Comparison of ENCODE assay signal across 9 cellular contexts in the genomic region with DNA sequence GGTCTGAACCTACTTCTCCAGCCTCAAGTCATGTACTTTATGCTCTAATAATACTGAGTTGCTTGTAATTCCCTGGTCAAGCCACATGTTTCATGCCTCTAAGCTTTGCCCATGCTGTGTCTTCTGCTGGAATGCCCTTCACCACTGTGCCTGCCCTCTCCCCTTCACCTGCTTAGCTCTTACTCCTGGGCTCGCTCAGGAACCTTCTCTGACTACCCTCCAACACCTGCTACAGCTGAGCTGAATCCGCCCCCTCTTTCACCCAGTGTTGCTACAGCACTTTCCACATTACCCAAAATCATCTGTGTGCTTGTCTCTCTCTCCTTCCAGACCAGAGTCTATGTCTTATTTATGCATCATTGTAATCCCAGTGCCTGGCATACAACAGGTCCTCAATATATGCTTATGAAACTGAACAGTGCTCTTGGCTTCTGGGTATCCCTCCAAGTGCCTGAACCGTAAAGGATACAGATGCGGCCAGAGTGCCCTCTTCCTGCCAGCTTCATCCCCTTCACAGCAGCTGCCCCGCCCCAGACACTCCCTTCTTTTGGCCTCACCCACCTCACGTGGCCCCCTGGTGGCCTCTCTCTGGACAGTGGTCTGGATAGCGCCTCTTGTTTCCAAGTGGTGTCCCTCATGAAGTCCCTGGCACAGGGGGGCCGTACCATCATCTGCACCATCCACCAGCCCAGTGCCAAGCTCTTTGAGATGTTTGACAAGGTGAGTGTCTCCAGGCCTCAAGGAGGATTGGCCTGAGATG. TPM values are rescaled to one million over a fixed set of nuclear protein-coding genes. Genes with fewer than 3 reads are reported as not detected.
DNase-seq lines count a peak whose midpoint lies in the region; ATAC-seq and TF ChIP-seq lines count a peak whose summit lies in the region.
"Had no signal": no experiment of that assay in that cellular context is flagged by ENCODE, and none has a peak within 500 bp of the region (broad histone marks: within the 10 kb centered on the region; RNA-seq: fewer than 3 reads in every experiment).

No MANE protein-coding gene starts in this region.

- H3K27ac Mint-ChIP-seq in Calu3 (ENCODE audit: unreplicated experiment), result no peak overlapping the region
- H3K27ac Mint-ChIP-seq in activated T-helper 1 cell treated with anti-CD3 and anti-CD28 coated beads, Interleukin-12 subunit alpha, Interleukin-12 subunit beta, Interleukin-2, Interleukin-4 antibody, amounts not matched to agents 30 ng/mL and 10 ng/mL and 1 ng/mL, durations not matched to agents 14 hours and 24 hours and 36 hours, result no peak overlapping the region
- H3K27ac Mint-ChIP-seq: activated T-helper 2 cell treated with anti-CD3 and anti-CD28 coated beads, Interferon-gamma antibody, Interleukin-2, Interleukin-4, amounts not matched to agents 10 μg/mL and 5 μg/mL and 100 μg/mL, durations not matched to agents 14 hours and 24 hours and 36 hours had no signal

- TF ChIP-seq CTCF in Calu3 (IDR thresholded peaks at IDR 0.05; ENCODE audit: unreplicated experiment), result no peak
- TF ChIP-seq CTCF in HFF-Myc (IDR thresholded peaks at IDR 0.05; ENCODE audit: low read depth, low read length, missing control alignments), result peak; percentile 47
- peak in 1 of 4 donors; percentile 11 for TF ChIP-seq CTCF in right lobe of liver (IDR thresholded peaks at IDR 0.05)
- no peak for TF ChIP-seq CTCF in GM10266 (IDR thresholded peaks at IDR 0.05; ENCODE audit: control insufficient read depth, insufficient read depth, low read depth, missing control alignments)

- no peak overlapping the region for H3K4me3 ChIP-seq in HFF-Myc (replicated peaks; ENCODE audit: low read depth, low read length)
- no peak overlapping the region for H3K4me3 ChIP-seq in right lobe of liver

- H3K4me1 Mint-ChIP-seq in Calu3 (ENCODE audit: low read depth, unreplicated experiment), result peaks cover 9% of the 10 kb centered on the region
- H3K4me1 Mint-ChIP-seq in activated T-helper 1 cell treated with anti-CD3 and anti-CD28 coated beads, Interleukin-12 subunit alpha, Interleukin-12 subunit beta, Interleukin-2, Interleukin-4 antibody, amounts not matched to agents 30 ng/mL and 10 ng/mL and 1 ng/mL, durations not matched to agents 14 hours and 24 hours and 36 hours (ENCODE audit: low read depth), result no peaks in the 10 kb centered on the region

- 33% methylated on average over 5 of the region's 8 CpGs for WGBS in right lobe of liver (ENCODE audit: insufficient coverage, low coverage, low lambda C conversion rate, missing lambda C conversion rate)

- BruUV-seq in Calu3 (replicated peaks; lab: Mats Ljungman, UMichigan), result no TSS peak

- DNase-seq in Calu3 (peak; percentile 34), HFF-Myc (ENCODE audit: extremely low read depth, low read depth) (no peak), right lobe of liver (no peak), GM10266 (ENCODE audit: extremely low spot score) (no peak)
- DNase-seq in activated T-helper 1 cell treated with anti-CD3 and anti-CD28 coated beads, Interleukin-12 subunit alpha, Interleukin-12 subunit beta, Interleukin-2, Interleukin-4 antibody, amounts not matched to agents 30 ng/mL and 10 ng/mL and 1 ng/mL, durations not matched to agents 14 hours and 24 hours and 36 hours (ENCODE audit: low spot score), result no peak

- no peaks in the 10 kb centered on the region for H3K4me1 ChIP-seq in right lobe of liver

- ATAC-seq in SK-N-SH treated with all-trans-retinoic acid at 6 μM for 48 hours (peak; percentile 74), right lobe of liver (peak in 3 of 4 donors; percentile 19 to 57 (median 55)), GM18505 (IDR thresholded peaks at IDR 0.05; ENCODE audit: unreplicated experiment) (no peak)

- no peak overlapping the region for H3K4me3 Mint-ChIP-seq in Calu3 (ENCODE audit: low read depth, unreplicated experiment)
- H3K4me3 Mint-ChIP-seq in activated T-helper 1 cell treated with anti-CD3 and anti-CD28 coated beads, Interleukin-12 subunit alpha, Interleukin-12 subunit beta, Interleukin-2, Interleukin-4 antibody, amounts not matched to agents 30 ng/mL and 10 ng/mL and 1 ng/mL, durations not matched to agents 14 hours and 24 hours and 36 hours, result no peak overlapping the region

- no peaks in the 10 kb centered on the region for H3K9me3 Mint-ChIP-seq in Calu3 (ENCODE audit: low read depth, unreplicated experiment)
- no peaks in the 10 kb centered on the region for H3K9me3 Mint-ChIP-seq in activated T-helper 1 cell treated with anti-CD3 and anti-CD28 coated beads, Interleukin-12 subunit alpha, Interleukin-12 subunit beta, Interleukin-2, Interleukin-4 antibody, amounts not matched to agents 30 ng/mL and 10 ng/mL and 1 ng/mL, durations not matched to agents 14 hours and 24 hours and 36 hours
- H3K9me3 Mint-ChIP-seq: activated T-helper 2 cell treated with anti-CD3 and anti-CD28 coated beads, Interferon-gamma antibody, Interleukin-2, Interleukin-4, amounts not matched to agents 10 μg/mL and 5 μg/mL and 100 μg/mL, durations not matched to agents 14 hours and 24 hours and 36 hours had no signal

- TF ChIP-seq POLR2A in right lobe of liver (IDR thresholded peaks at IDR 0.05) (no peak), GM18505 (IDR thresholded peaks at IDR 0.05; ENCODE audit: borderline replicate concordance, extremely low read depth, insufficient read depth, insufficient read length) (no peak)

- intact Hi-C loops in Calu3 (cut with micrococcal nuclease; ENCODE audit: unreplicated experiment), result no loop called here
- intact Hi-C loops in right lobe of liver (cut with DNase I), result loop anchor here in 1 of 2 donors (10.0 kb wide), 1 partner anchor 49 kb away; the partner anchor contains the start of gene CBL
- intact Hi-C loops in activated T-helper 1 cell treated with anti-CD3 and anti-CD28 coated beads, Interleukin-12 subunit alpha, Interleukin-12 subunit beta, Interleukin-2, Interleukin-4 antibody, amounts not matched to agents 30 ng/mL and 10 ng/mL and 1 ng/mL, durations not matched to agents 14 hours and 24 hours and 36 hours (cut with micrococcal nuclease), result no loop called here

- H3K36me3 Mint-ChIP-seq in Calu3 (ENCODE audit: insufficient read depth, unreplicated experiment), result no peaks in the 10 kb centered on the region
- no peaks in the 10 kb centered on the region for H3K36me3 Mint-ChIP-seq in activated T-helper 1 cell treated with anti-CD3 and anti-CD28 coated beads, Interleukin-12 subunit alpha, Interleukin-12 subunit beta, Interleukin-2, Interleukin-4 antibody, amounts not matched to agents 30 ng/mL and 10 ng/mL and 1 ng/mL, durations not matched to agents 14 hours and 24 hours and 36 hours (ENCODE audit: low read depth)

- no peaks in the 10 kb centered on the region for H3K36me3 ChIP-seq in right lobe of liver

- H3K9me3 ChIP-seq in right lobe of liver, result no peaks in the 10 kb centered on the region

- H3K27me3 ChIP-seq in right lobe of liver, result no peaks in the 10 kb centered on the region

- H3K27me3 Mint-ChIP-seq in Calu3 (ENCODE audit: unreplicated experiment), result peaks cover 75% of the 10 kb centered on the region
- H3K27me3 Mint-ChIP-seq in activated T-helper 1 cell treated with anti-CD3 and anti-CD28 coated beads, Interleukin-12 subunit alpha, Interleukin-12 subunit beta, Interleukin-2, Interleukin-4 antibody, amounts not matched to agents 30 ng/mL and 10 ng/mL and 1 ng/mL, durations not matched to agents 14 hours and 24 hours and 36 hours (ENCODE audit: insufficient read depth), result peaks cover 27% of the 10 kb centered on the region

- no peak overlapping the region for H3K27ac ChIP-seq in right lobe of liver

- CTCF ChIA-PET in Calu3 (lab: Charles Lee), result interaction anchor here (0.6 to 1.8 kb wide), 3 partner anchors 10 to 13 kb away, joined by 3 to 4 read pairs (median 4); partner anchors contain the start of gene NLRX1

TF ChIP-seq in SK-N-SH treated with all-trans-retinoic acid at 6 μM for 48 hours, 23 proteins besides CTCF, POLR2A, EP300 and RAD21 (continues in another document):
- no peak for TF ChIP-seq SNAI2 (CRISPR knock-in tag; IDR thresholded peaks at IDR 0.05)
- TF ChIP-seq BACH2 (CRISPR knock-in tag; IDR thresholded peaks at IDR 0.05; ENCODE audit: borderline replicate concordance), result no peak
- TF ChIP-seq ISL1 (CRISPR knock-in tag; IDR thresholded peaks at IDR 0.05), result no peak
- TF ChIP-seq TOX (CRISPR knock-in tag; IDR thresholded peaks at IDR 0.05; ENCODE audit: borderline replicate concordance), result no peak
- no peak for TF ChIP-seq GLIS3 (CRISPR knock-in tag; IDR thresholded peaks at IDR 0.05)

RNA-seq across cellular contexts. Expression of gene ABCG4, which starts 7.1 kb away (rescaled TPM):
- not detected in 2 replicates for total RNA-seq in Calu3 (2022)
- total RNA-seq in right lobe of liver, result under 1 TPM in 4 of 6 experiments, not detected in 2; 0.04 to 0.22 (median 0.09) TPM
- total RNA-seq in activated T-helper 1 cell treated with anti-CD3 and anti-CD28 coated beads, Interleukin-12 subunit alpha, Interleukin-12 subunit beta, Interleukin-2, Interleukin-4 antibody, amounts not matched to agents 30 ng/mL and 10 ng/mL and 1 ng/mL, durations not matched to agents 14 hours and 24 hours and 36 hours, result 0.07 TPM in 1 of 2 replicates, not detected in the other

RNA-seq across cellular contexts. Expression of gene NLRX1, which starts 12.6 kb away (rescaled TPM):
- 5.5 and 6.7 TPM in 2 replicates for total RNA-seq in Calu3 (2022)
- total RNA-seq in right lobe of liver, result 10 to 100 TPM in 4 of 6 experiments, 1 to 10 TPM in 2; 8.1 to 13.2 (median 10.9) TPM
- 24.1 and 29.5 TPM in 2 replicates for total RNA-seq in activated T-helper 1 cell treated with anti-CD3 and anti-CD28 coated beads, Interleukin-12 subunit alpha, Interleukin-12 subunit beta, Interleukin-2, Interleukin-4 antibody, amounts not matched to agents 30 ng/mL and 10 ng/mL and 1 ng/mL, durations not matched to agents 14 hours and 24 hours and 36 hours

RNA-seq across cellular contexts. Expression of gene NHERF4, which starts 29.4 kb away (rescaled TPM):
- total RNA-seq in Calu3 (2022), result 0.15 TPM in 1 of 2 replicates, not detected in the other
- total RNA-seq in right lobe of liver, result under 1 TPM in 1 of 6 experiments, not detected in 5; 0.32 TPM
- total RNA-seq in activated T-helper 1 cell treated with anti-CD3 and anti-CD28 coated beads, Interleukin-12 subunit alpha, Interleukin-12 subunit beta, Interleukin-2, Interleukin-4 antibody, amounts not matched to agents 30 ng/mL and 10 ng/mL and 1 ng/mL, durations not matched to agents 14 hours and 24 hours and 36 hours, result 0.56 TPM in 1 of 2 replicates, not detected in the other
- total RNA-seq: mononuclear cell had no signal

RNA-seq across cellular contexts. Expression of gene HINFP, which starts 34.5 kb away (rescaled TPM):
- total RNA-seq in Calu3 (2022) (21.8 and 22.6 TPM in 2 replicates), right lobe of liver (10 to 100 TPM in 4 of 6 experiments, 1 to 10 TPM in 2; 6.4 to 13.6 (median 10.7) TPM)
- 31.2 and 35.2 TPM in 2 replicates for total RNA-seq in activated T-helper 1 cell treated with anti-CD3 and anti-CD28 coated beads, Interleukin-12 subunit alpha, Interleukin-12 subunit beta, Interleukin-2, Interleukin-4 antibody, amounts not matched to agents 30 ng/mL and 10 ng/mL and 1 ng/mL, durations not matched to agents 14 hours and 24 hours and 36 hours

RNA-seq across cellular contexts. Expression of gene C2CD2L, which starts 48.8 kb away (rescaled TPM):
- total RNA-seq in Calu3 (2022), result 7.8 and 9.5 TPM in 2 replicates
- 1 to 10 TPM; 5.4 to 9.7 (median 6.5) TPM for total RNA-seq in right lobe of liver
- total RNA-seq in activated T-helper 1 cell treated with anti-CD3 and anti-CD28 coated beads, Interleukin-12 subunit alpha, Interleukin-12 subunit beta, Interleukin-2, Interleukin-4 antibody, amounts not matched to agents 30 ng/mL and 10 ng/mL and 1 ng/mL, durations not matched to agents 14 hours and 24 hours and 36 hours, result 35.7 and 38.2 TPM in 2 replicates
